ENCODE assay signal across 21 cellular contexts in genomic region chr11:82671451-82671850, GRCh38.
"Had no signal": no experiment of that assay in that cellular context is flagged by ENCODE, and none has a peak within 500 bp of the region (broad histone marks: within the 10 kb centered on the region; RNA-seq: fewer than 3 reads in every experiment).

No MANE protein-coding gene starts in this region.

- H3K4me1 ChIP-seq: esophagus squamous epithelium, left ventricle myocardium inferior, lower lobe of right lung, psoas muscle, right lobe of liver, spleen, testis, transverse colon had no signal

- H3K4me3 ChIP-seq: esophagus squamous epithelium, left ventricle myocardium inferior, lower lobe of right lung, psoas muscle, right lobe of liver, spleen, testis, transverse colon had no signal

- ATAC-seq: lower lobe of right lung; psoas muscle; right lobe of liver; stimulated activated memory B cell treated with anti-CD40 and anti-IgM and Interleukin-4, amounts not matched to agents 10 μg/mL and 1 μg/mL and 100 μg/mL, for 72 hours; stimulated activated naive CD8-positive, alpha-beta T cell treated with anti-CD3 and anti-CD28 coated beads, Interleukin-15, amount 100 ng/mL, for 72 hours had no signal

- H3K36me3 ChIP-seq: esophagus squamous epithelium, left ventricle myocardium inferior, lower lobe of right lung, right lobe of liver, spleen, transverse colon had no signal

- DNase-seq: effector memory CD4-positive, alpha-beta T cell; esophagus squamous epithelium; foreskin fibroblast; left ventricle myocardium inferior; lower lobe of right lung; mesenchymal stem cell; naive B cell; nephron progenitor cell; psoas muscle; retina; right lobe of liver; spleen; stimulated activated CD4-positive, alpha-beta T cell treated with anti-CD3 and anti-CD28 coated beads, Interleukin-15, amount 100 ng/mL, for 24 hours; stimulated activated CD4-positive, alpha-beta T cell treated with anti-CD3 and anti-CD28 coated beads, Interleukin-1b, Interleukin-23, amount 100 ng/mL, for 48 hours; stimulated activated CD4-positive, alpha-beta T cell treated with anti-CD3 and anti-CD28 coated beads, Interleukin-4, amount 100 ng/mL, for 24 hours; stimulated activated naive CD8-positive, alpha-beta T cell treated with anti-CD3 and anti-CD28 coated beads, Interleukin-15, amount 100 ng/mL, for 72 hours; testis; transverse colon had no signal

- FAIRE-seq: endometrium had no signal

- H3K9me3 ChIP-seq: esophagus squamous epithelium, lower lobe of right lung, psoas muscle, right lobe of liver, spleen, testis, transverse colon had no signal

- H3K27ac ChIP-seq: epithelial cell of prostate, esophagus squamous epithelium, left ventricle myocardium inferior, lower lobe of right lung, psoas muscle, right lobe of liver, spleen, testis, transverse colon had no signal
